ENCODE assay signal across 22 cellular contexts in genomic region chr12:68888243-68888642, GRCh38. TPM values are rescaled to one million over a fixed set of nuclear protein-coding genes. Genes with fewer than 3 reads are reported as not detected.
A peak's percentile ranks its signal among the peaks of the same experiment; 100 is the strongest.
DNase-seq lines count a peak whose midpoint lies in the region; ATAC-seq, FAIRE-seq and TF ChIP-seq lines count a peak whose summit lies in the region.
"Had no signal": no experiment of that assay in that cellular context is flagged by ENCODE, and none has a peak within 500 bp of the region (broad histone marks: within the 10 kb centered on the region; RNA-seq: fewer than 3 reads in every experiment).

No MANE protein-coding gene starts in this region.

- H3K36me3 Mint-ChIP-seq in activated CD8-positive, alpha-beta memory T cell treated with anti-CD3 and anti-CD28 coated beads, Interleukin-2, amount 10 ng/mL, durations not matched to agents 7 days and 5 days = no peaks in the 10 kb centered on the region
- peaks cover 14% of the 10 kb centered on the region for H3K36me3 Mint-ChIP-seq in T-helper 2 cell treated with Interferon-gamma antibody and Interleukin-4, amounts not matched to agents 5 μg/mL and 100 μg/mL, for 36 hours (ENCODE audit: low read depth)

- no peak overlapping the region for H3K27ac ChIP-seq in pancreas
- H3K27ac ChIP-seq: A549 had no signal

- H3K9me3 Mint-ChIP-seq in activated CD8-positive, alpha-beta memory T cell treated with anti-CD3 and anti-CD28 coated beads, Interleukin-2, amount 10 ng/mL, durations not matched to agents 7 days and 5 days (ENCODE audit: low read depth) = no peaks in the 10 kb centered on the region
- no peaks in the 10 kb centered on the region for H3K9me3 Mint-ChIP-seq in T-helper 2 cell treated with Interferon-gamma antibody and Interleukin-4, amounts not matched to agents 5 μg/mL and 100 μg/mL, for 36 hours
- H3K9me3 Mint-ChIP-seq: CD4-positive, alpha-beta T cell had no signal

- ATAC-seq in activated CD8-positive, alpha-beta memory T cell treated with anti-CD3 and anti-CD28 coated beads, Interleukin-2, amount 10 ng/mL, durations not matched to agents 7 days and 5 days = peak; percentile 79
- peak; percentile 77 for ATAC-seq in stimulated activated naive CD8-positive, alpha-beta T cell treated with anti-CD3 and anti-CD28 coated beads, Interleukin-15, Interleukin-2, amounts not matched to agents 100 U/mL and 50 U/mL, for 24 hours
- no peak for ATAC-seq in pancreas
- ATAC-seq: A549, HCT116 had no signal

- no peak overlapping the region for H3K4me3 ChIP-seq in pancreas
- H3K4me3 ChIP-seq: A549 had no signal

- H3K4me1 Mint-ChIP-seq in activated CD8-positive, alpha-beta memory T cell treated with anti-CD3 and anti-CD28 coated beads, Interleukin-2, amount 10 ng/mL, durations not matched to agents 7 days and 5 days = peaks cover 25% of the 10 kb centered on the region
- H3K4me1 Mint-ChIP-seq in T-helper 2 cell treated with Interferon-gamma antibody and Interleukin-4, amounts not matched to agents 5 μg/mL and 100 μg/mL, for 36 hours (ENCODE audit: low read depth) = peaks cover 44% of the 10 kb centered on the region

- peaks cover 0 to 1% (median 0%) of the 10 kb centered on the region in 3 donors for H3K36me3 ChIP-seq in pancreas

- intact Hi-C loops in pancreas (cut with DNase I) = no loop called here

- no peak overlapping the region for H3K27ac Mint-ChIP-seq in activated CD8-positive, alpha-beta memory T cell treated with anti-CD3 and anti-CD28 coated beads, Interleukin-2, amount 10 ng/mL, durations not matched to agents 7 days and 5 days
- H3K27ac Mint-ChIP-seq in T-helper 2 cell treated with Interferon-gamma antibody and Interleukin-4, amounts not matched to agents 5 μg/mL and 100 μg/mL, for 36 hours = no peak overlapping the region
- H3K27ac Mint-ChIP-seq: CD4-positive, alpha-beta T cell had no signal

- DNase-seq in activated CD8-positive, alpha-beta memory T cell treated with anti-CD3 and anti-CD28 coated beads, Interleukin-2, amount 10 ng/mL, durations not matched to agents 7 days and 5 days = no peak
- DNase-seq in activated CD8-positive, alpha-beta memory T cell treated with anti-CD3 and anti-CD28 coated beads for 24 hours = no peak
- DNase-seq in M059J (ENCODE audit: low read depth) (peak; percentile 46), pancreas (no peak), NCI-H82 treated with DMSO at 0.1 percent for 48 hours (lab: John Stamatoyannopoulos, UW; ENCODE audit: unreplicated experiment) (no peak), NCI-H2107 treated with DMSO at 0.1 percent for 48 hours (lab: John Stamatoyannopoulos, UW; ENCODE audit: unreplicated experiment) (no peak)
- peak; percentile 23 for DNase-seq in T-helper 2 cell treated with Interferon-gamma antibody and Interleukin-4, amounts not matched to agents 5 μg/mL and 100 μg/mL, for 36 hours (ENCODE audit: low spot score)
- no peak for DNase-seq in stimulated activated naive CD8-positive, alpha-beta T cell treated with anti-CD3 and anti-CD28 coated beads, Interleukin-15, Interleukin-2, amounts not matched to agents 100 U/mL and 50 U/mL, for 24 hours
- DNase-seq: CD4-positive, alpha-beta T cell; GOT3; Kasumi-1; MM.1S; NCI-H1092; NCI-H146; NCI-H2029 treated with DMSO at 0.1 percent for 48 hours; NCI-H510A; NCI-H748 treated with DMSO at 0.1 percent for 48 hours; SHP77 had no signal

- H3K4me1 ChIP-seq in pancreas = no peaks in the 10 kb centered on the region
- H3K4me1 ChIP-seq: A549 had no signal

- no peaks in the 10 kb centered on the region for H3K9me3 ChIP-seq in pancreas
- H3K9me3 ChIP-seq: A549 had no signal

- no peak for TF ChIP-seq CTCF in pancreas (IDR thresholded peaks at IDR 0.05)

- no peak for FAIRE-seq in pancreas (lab: Jason Lieb, UNC)
- FAIRE-seq: A549, GM12892, GM18507 had no signal

- H3K27me3 Mint-ChIP-seq in activated CD8-positive, alpha-beta memory T cell treated with anti-CD3 and anti-CD28 coated beads, Interleukin-2, amount 10 ng/mL, durations not matched to agents 7 days and 5 days = peaks cover 11% of the 10 kb centered on the region
- no peaks in the 10 kb centered on the region for H3K27me3 Mint-ChIP-seq in T-helper 2 cell treated with Interferon-gamma antibody and Interleukin-4, amounts not matched to agents 5 μg/mL and 100 μg/mL, for 36 hours (ENCODE audit: low read depth)
- H3K27me3 Mint-ChIP-seq: CD4-positive, alpha-beta T cell had no signal

- no peak overlapping the region for H3K4me3 Mint-ChIP-seq in activated CD8-positive, alpha-beta memory T cell treated with anti-CD3 and anti-CD28 coated beads, Interleukin-2, amount 10 ng/mL, durations not matched to agents 7 days and 5 days
- no peak overlapping the region for H3K4me3 Mint-ChIP-seq in T-helper 2 cell treated with Interferon-gamma antibody and Interleukin-4, amounts not matched to agents 5 μg/mL and 100 μg/mL, for 36 hours
- H3K4me3 Mint-ChIP-seq: CD4-positive, alpha-beta T cell had no signal

- no peaks in the 10 kb centered on the region for H3K27me3 ChIP-seq in pancreas

- CTCF ChIA-PET in activated CD8-positive, alpha-beta memory T cell treated with anti-CD3 and anti-CD28 coated beads, Interleukin-2, amount 10 ng/mL, durations not matched to agents 7 days and 5 days (lab: Charles Lee) = interaction anchor here (1.6 kb wide), 1 partner anchor 182 kb away, joined by 3 read pairs; no protein-coding TSS in a partner anchor

RNA-seq across cellular contexts. Expression of gene CPM, which starts 44.7 kb away (rescaled TPM):
- 1 to 10 TPM; 1.1 to 6.1 TPM for total RNA-seq in activated CD8-positive, alpha-beta memory T cell treated with anti-CD3 and anti-CD28 coated beads, Interleukin-2, amount 10 ng/mL, durations not matched to agents 7 days and 5 days
- total RNA-seq in M059J (2014; rRNA removed; shearing (Covaris generic)) = 20.4 and 26.0 TPM in 2 replicates
- 10 to 100 TPM in 4 of 6 donors, 1 to 10 TPM in 2; 6.9 to 49.2 (median 11.1) TPM for total RNA-seq in pancreas
- polyA plus RNA-seq in pancreas = 10 to 100 TPM in 1 of 2 donors, 1 to 10 TPM in 1; 4.3 to 26.3 TPM

Comparison
In these comparisons a context has a peak if more than half of its experiments do, and no peak if none do; other contexts are left out.
1. ATAC-seq: peak in activated CD8-positive, alpha-beta memory T cell treated with anti-CD3 and anti-CD28 coated beads, Interleukin-2, amount 10 ng/mL, durations not matched to agents 7 days and 5 days (single experiment) and stimulated activated naive CD8-positive, alpha-beta T cell treated with anti-CD3 and anti-CD28 coated beads, Interleukin-15, Interleukin-2, amounts not matched to agents 100 U/mL and 50 U/mL, for 24 hours (single experiment); none in pancreas (0 of 4).
2. DNase-seq: peak in M059J (single experiment) and T-helper 2 cell treated with Interferon-gamma antibody and Interleukin-4, amounts not matched to agents 5 μg/mL and 100 μg/mL, for 36 hours (single experiment); none in activated CD8-positive, alpha-beta memory T cell treated with anti-CD3 and anti-CD28 coated beads, Interleukin-2, amount 10 ng/mL, durations not matched to agents 7 days and 5 days (single experiment), activated CD8-positive, alpha-beta memory T cell treated with anti-CD3 and anti-CD28 coated beads for 24 hours (single experiment), stimulated activated naive CD8-positive, alpha-beta T cell treated with anti-CD3 and anti-CD28 coated beads, Interleukin-15, Interleukin-2, amounts not matched to agents 100 U/mL and 50 U/mL, for 24 hours (single experiment), pancreas (0 of 6), NCI-H82 treated with DMSO at 0.1 percent for 48 hours (single experiment) and NCI-H2107 treated with DMSO at 0.1 percent for 48 hours (single experiment).